In genomic region chr7:47621985-47622561, GRCh38 we compare ENCODE assay signal across 1 cellular context.
TF ChIP-seq lines count a peak whose summit lies in the region.

No MANE protein-coding gene starts in this region.

TF ChIP-seq in GM23338, 12 proteins besides CTCF, POLR2A, EP300 and RAD21 (continued from another document):
- TF ChIP-seq, protein P1, sequence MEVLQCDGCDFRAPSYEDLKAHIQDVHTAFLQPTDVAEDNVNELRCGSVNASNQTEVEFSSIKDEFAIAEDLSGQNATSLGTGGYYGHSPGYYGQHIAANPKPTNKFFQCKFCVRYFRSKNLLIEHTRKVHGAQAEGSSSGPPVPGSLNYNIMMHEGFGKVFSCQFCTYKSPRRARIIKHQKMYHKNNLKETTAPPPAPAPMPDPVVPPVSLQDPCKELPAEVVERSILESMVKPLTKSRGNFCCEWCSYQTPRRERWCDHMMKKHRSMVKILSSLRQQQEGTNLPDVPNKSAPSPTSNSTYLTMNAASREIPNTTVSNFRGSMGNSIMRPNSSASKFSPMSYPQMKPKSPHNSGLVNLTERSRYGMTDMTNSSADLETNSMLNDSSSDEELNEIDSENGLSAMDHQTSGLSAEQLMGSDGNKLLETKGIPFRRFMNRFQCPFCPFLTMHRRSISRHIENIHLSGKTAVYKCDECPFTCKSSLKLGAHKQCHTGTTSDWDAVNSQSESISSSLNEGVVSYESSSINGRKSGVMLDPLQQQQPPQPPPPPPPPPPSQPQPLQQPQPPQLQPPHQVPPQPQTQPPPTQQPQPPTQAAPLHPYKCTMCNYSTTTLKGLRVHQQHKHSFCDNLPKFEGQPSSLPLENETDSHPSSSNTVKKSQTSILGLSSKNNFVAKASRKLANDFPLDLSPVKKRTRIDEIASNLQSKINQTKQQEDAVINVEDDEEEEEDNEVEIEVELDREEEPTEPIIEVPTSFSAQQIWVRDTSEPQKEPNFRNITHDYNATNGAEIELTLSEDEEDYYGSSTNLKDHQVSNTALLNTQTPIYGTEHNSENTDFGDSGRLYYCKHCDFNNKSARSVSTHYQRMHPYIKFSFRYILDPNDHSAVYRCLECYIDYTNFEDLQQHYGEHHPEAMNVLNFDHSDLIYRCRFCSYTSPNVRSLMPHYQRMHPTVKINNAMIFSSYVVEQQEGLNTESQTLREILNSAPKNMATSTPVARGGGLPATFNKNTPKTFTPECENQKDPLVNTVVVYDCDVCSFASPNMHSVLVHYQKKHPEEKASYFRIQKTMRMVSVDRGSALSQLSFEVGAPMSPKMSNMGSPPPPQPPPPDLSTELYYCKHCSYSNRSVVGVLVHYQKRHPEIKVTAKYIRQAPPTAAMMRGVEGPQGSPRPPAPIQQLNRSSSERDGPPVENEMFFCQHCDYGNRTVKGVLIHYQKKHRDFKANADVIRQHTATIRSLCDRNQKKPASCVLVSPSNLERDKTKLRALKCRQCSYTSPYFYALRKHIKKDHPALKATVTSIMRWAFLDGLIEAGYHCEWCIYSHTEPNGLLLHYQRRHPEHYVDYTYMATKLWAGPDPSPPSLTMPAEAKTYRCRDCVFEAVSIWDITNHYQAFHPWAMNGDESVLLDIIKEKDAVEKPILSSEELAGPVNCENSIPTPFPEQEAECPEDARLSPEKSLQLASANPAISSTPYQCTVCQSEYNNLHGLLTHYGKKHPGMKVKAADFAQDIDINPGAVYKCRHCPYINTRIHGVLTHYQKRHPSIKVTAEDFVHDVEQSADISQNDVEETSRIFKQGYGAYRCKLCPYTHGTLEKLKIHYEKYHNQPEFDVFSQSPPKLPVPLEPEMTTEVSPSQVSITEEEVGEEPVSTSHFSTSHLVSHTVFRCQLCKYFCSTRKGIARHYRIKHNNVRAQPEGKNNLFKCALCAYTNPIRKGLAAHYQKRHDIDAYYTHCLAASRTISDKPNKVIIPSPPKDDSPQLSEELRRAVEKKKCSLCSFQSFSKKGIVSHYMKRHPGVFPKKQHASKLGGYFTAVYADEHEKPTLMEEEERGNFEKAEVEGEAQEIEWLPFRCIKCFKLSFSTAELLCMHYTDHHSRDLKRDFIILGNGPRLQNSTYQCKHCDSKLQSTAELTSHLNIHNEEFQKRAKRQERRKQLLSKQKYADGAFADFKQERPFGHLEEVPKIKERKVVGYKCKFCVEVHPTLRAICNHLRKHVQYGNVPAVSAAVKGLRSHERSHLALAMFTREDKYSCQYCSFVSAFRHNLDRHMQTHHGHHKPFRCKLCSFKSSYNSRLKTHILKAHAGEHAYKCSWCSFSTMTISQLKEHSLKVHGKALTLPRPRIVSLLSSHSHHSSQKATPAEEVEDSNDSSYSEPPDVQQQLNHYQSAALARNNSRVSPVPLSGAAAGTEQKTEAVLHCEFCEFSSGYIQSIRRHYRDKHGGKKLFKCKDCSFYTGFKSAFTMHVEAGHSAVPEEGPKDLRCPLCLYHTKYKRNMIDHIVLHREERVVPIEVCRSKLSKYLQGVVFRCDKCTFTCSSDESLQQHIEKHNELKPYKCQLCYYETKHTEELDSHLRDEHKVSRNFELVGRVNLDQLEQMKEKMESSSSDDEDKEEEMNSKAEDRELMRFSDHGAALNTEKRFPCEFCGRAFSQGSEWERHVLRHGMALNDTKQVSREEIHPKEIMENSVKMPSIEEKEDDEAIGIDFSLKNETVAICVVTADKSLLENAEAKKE (CRISPR knock-in tag; IDR thresholded peaks at IDR 0.05), result no peak
- no peak for TF ChIP-seq POLR2AphosphoS5 (IDR thresholded peaks at IDR 0.05; ENCODE audit: low read depth)
